In the genomic region with DNA sequence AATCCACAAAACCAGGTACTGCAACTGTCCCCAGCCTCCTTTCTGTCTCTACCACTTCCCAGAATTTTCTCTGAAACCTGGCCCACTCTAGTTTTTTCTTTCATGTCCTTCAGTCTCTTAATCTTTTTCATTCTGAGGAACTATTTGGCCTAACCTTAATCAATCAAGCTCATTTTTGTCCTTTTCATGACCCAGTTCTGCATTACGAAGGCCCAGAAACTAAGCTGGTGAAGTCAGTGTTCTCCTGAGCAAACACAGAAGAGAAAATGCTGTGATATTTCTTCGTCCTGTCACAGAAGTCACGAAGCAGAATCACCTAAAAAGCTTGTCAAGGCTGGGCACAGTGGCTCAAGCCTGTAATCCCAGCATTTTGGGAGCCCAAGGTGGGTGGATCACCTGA, we compare ENCODE assay signal across 21 cellular contexts.
"Had no signal": no experiment of that assay in that cellular context is flagged by ENCODE, and none has a peak within 500 bp of the region (broad histone marks: within the 10 kb centered on the region; RNA-seq: fewer than 3 reads in every experiment).

No MANE protein-coding gene starts in this region.

- H3K27me3 ChIP-seq: esophagus muscularis mucosa, foreskin keratinocyte, heart right ventricle had no signal

- FAIRE-seq: colon, frontal cortex, islet of Langerhans, keratinocyte had no signal

- H3K4me1 ChIP-seq: esophagus muscularis mucosa, lower lobe of right lung had no signal

- H3K27ac ChIP-seq: coronary artery, dorsolateral prefrontal cortex, esophagus muscularis mucosa, foreskin keratinocyte, heart right ventricle, left ventricle myocardium inferior, lower lobe of right lung had no signal

- H3K36me3 ChIP-seq: esophagus muscularis mucosa, heart right ventricle, left ventricle myocardium inferior, lower lobe of right lung had no signal

- H3K4me3 ChIP-seq: coronary artery, dorsolateral prefrontal cortex, esophagus muscularis mucosa, heart right ventricle, left ventricle myocardium inferior, lower lobe of right lung had no signal

- DNase-seq: dermis blood vessel endothelial cell; dorsolateral prefrontal cortex; effector CD4-positive, alpha-beta T cell; effector memory CD4-positive, alpha-beta T cell; foreskin keratinocyte; glutamatergic neuron; head of caudate nucleus; heart right ventricle; hippocampal formation; left cardiac atrium; left ventricle myocardium inferior; lower lobe of right lung; mesenchymal stem cell; midbrain had no signal

- ATAC-seq: foreskin keratinocyte, heart right ventricle, left cardiac atrium, left lobe of liver, lower lobe of right lung had no signal

- H3K9me3 ChIP-seq: esophagus muscularis mucosa, heart right ventricle, left ventricle myocardium inferior, lower lobe of right lung had no signal
